ENCODE assay signal across 8 cellular contexts in genomic region chr17:34979650-34980352, GRCh38. TPM values are rescaled to one million over a fixed set of nuclear protein-coding genes. Genes with fewer than 3 reads are reported as not detected.
DNase-seq lines count a peak whose midpoint lies in the region; ATAC-seq and TF ChIP-seq lines count a peak whose summit lies in the region.

No MANE protein-coding gene starts in this region.

- H3K36me3 ChIP-seq in BLaER1 treated with 17β-estradiol and CSF1 and Interleukin-3, amounts not matched to agents 10 nM and 100 nM, result peaks cover 7 to 25% (median 19%) of the 10 kb centered on the region in 11 experiments; a peak in 16 of 22 replicates
- peaks cover 12% of the 10 kb centered on the region for H3K36me3 ChIP-seq in KOPT-K1 (ENCODE audit: insufficient read depth, low read length)
- no peaks in the 10 kb centered on the region for H3K36me3 ChIP-seq in mucosa of stomach (ENCODE audit: control insufficient read depth, insufficient read depth, low read length)

- in situ Hi-C loops in GM13977 (cut with MboI; ENCODE audit: low pct_unique_long_range_greater_than_20kb, low sequenced_read_pairs, unreplicated experiment), result no loop called here

- DNase-seq in MCF 10A (ENCODE audit: unreplicated experiment), result peak; percentile 9
- DNase-seq in GM13977 (ENCODE audit: low spot score), result no peak
- no peak for DNase-seq in activated CD4-positive, alpha-beta T cell treated with anti-CD3 and anti-CD28 coated beads, Interleukin-2, amount 50 U/mL, for 1 hour

- H3K9ac ChIP-seq in BLaER1 treated with 17β-estradiol and CSF1 and Interleukin-3, amounts not matched to agents 10 nM and 100 nM, result peak overlapping the region; percentile 95 to 100 (median 98)
- H3K9ac ChIP-seq in mucosa of stomach (ENCODE audit: low read length), result peak overlapping the region; percentile 98

- H3K27me3 Mint-ChIP-seq in MCF 10A (ENCODE audit: insufficient read depth, unreplicated experiment), result no peaks in the 10 kb centered on the region

- ATAC-seq in HG02571 (IDR thresholded peaks at IDR 0.05; ENCODE audit: unreplicated experiment), result no peak
- no peak for ATAC-seq in GM18870 (IDR thresholded peaks at IDR 0.05; ENCODE audit: unreplicated experiment)

- intact Hi-C loops in MCF 10A (cut with micrococcal nuclease), result loop anchor here (5.0 kb wide), 3 partner anchors 108 to 558 kb away; no protein-coding TSS in a partner anchor

- H3K4me3 Mint-ChIP-seq in MCF 10A (ENCODE audit: unreplicated experiment), result peak overlapping the region; percentile 75

- H3K9me3 ChIP-seq in BLaER1 treated with 17β-estradiol and CSF1 and Interleukin-3, amounts not matched to agents 10 nM and 100 nM (replicated peaks in 1 of 11), result no peaks in the 10 kb centered on the region
- no peaks in the 10 kb centered on the region for H3K9me3 ChIP-seq in KOPT-K1 (ENCODE audit: insufficient read depth, low read length, poor library complexity, severe bottlenecking)
- H3K9me3 ChIP-seq in mucosa of stomach (ENCODE audit: control insufficient read depth, low read length), result no peaks in the 10 kb centered on the region

- no peaks in the 10 kb centered on the region for H4K20me1 ChIP-seq in BLaER1 treated with 17β-estradiol and CSF1 and Interleukin-3, amounts not matched to agents 10 nM and 100 nM

- peaks cover 11% of the 10 kb centered on the region for H3K36me3 Mint-ChIP-seq in MCF 10A (ENCODE audit: insufficient read depth, unreplicated experiment)

- peaks cover 22 to 43% (median 36%) of the 10 kb centered on the region in 10 experiments for H3K4me1 ChIP-seq in BLaER1 treated with 17β-estradiol and CSF1 and Interleukin-3, amounts not matched to agents 10 nM and 100 nM
- H3K4me1 ChIP-seq in mucosa of stomach (ENCODE audit: control insufficient read depth, insufficient read depth, low read length), result peaks cover 11% of the 10 kb centered on the region

- peak overlapping the region; percentile 78 to 95 (median 86) for H3K4me2 ChIP-seq in BLaER1 treated with 17β-estradiol and CSF1 and Interleukin-3, amounts not matched to agents 10 nM and 100 nM

- peaks cover 27% of the 10 kb centered on the region for H3K4me1 Mint-ChIP-seq in MCF 10A (ENCODE audit: insufficient read depth, unreplicated experiment)

- peak overlapping the region; percentile 92 to 100 (median 99); a peak in 21 of 22 replicates for H3K27ac ChIP-seq in BLaER1 treated with 17β-estradiol and CSF1 and Interleukin-3, amounts not matched to agents 10 nM and 100 nM
- peak overlapping the region; percentile 91 for H3K27ac ChIP-seq in KOPT-K1 (ENCODE audit: low read depth, low read length, poor library complexity, severe bottlenecking)

- H3K27ac Mint-ChIP-seq in MCF 10A (ENCODE audit: low read depth, unreplicated experiment), result peak overlapping the region; percentile 89

- POLR2A ChIA-PET in MCF 10A (lab: Yijun Ruan, JAX), result interaction anchor here (0.5 to 6.1 kb wide), 12 partner anchors 11 to 588 kb away, joined by 3 to 53 read pairs (median 5); partner anchors contain the start of genes CCT6B, RFFL and ZNF830

- H3K27me3 ChIP-seq in BLaER1 treated with 17β-estradiol and CSF1 and Interleukin-3, amounts not matched to agents 10 nM and 100 nM, result no peaks in the 10 kb centered on the region
- no peaks in the 10 kb centered on the region for H3K27me3 ChIP-seq in mucosa of stomach (ENCODE audit: control insufficient read depth, insufficient read depth, low read length)

- CTCF ChIA-PET in MCF 10A (lab: Yijun Ruan, JAX), result interaction anchor here (0.5 to 1.8 kb wide), 7 partner anchors 87 to 638 kb away, joined by 3 to 12 read pairs (median 3); partner anchors contain the start of gene RAD51D

- peak overlapping the region; percentile 71 to 90 (median 82) for H3K4me3 ChIP-seq in BLaER1 treated with 17β-estradiol and CSF1 and Interleukin-3, amounts not matched to agents 10 nM and 100 nM
- no peak overlapping the region for H3K4me3 ChIP-seq in mucosa of stomach (ENCODE audit: low read length)

- TF ChIP-seq CTCF in MCF 10A (IDR thresholded peaks at IDR 0.05; ENCODE audit: unreplicated experiment), result no peak
- TF ChIP-seq CTCF in GM13977 (IDR thresholded peaks at IDR 0.05; ENCODE audit: extremely low read depth, insufficient read depth, missing control alignments), result no peak

- no peaks in the 10 kb centered on the region for H3K9me3 Mint-ChIP-seq in MCF 10A (ENCODE audit: unreplicated experiment)

- BruUV-seq in MCF 10A (replicated peaks; lab: Mats Ljungman, UMichigan), result TSS peak; percentile 92

RNA-seq across cellular contexts. Expression of gene LIG3, which starts 0.5 kb away (rescaled TPM):
- 31.1 and 39.7 TPM in 2 replicates for total RNA-seq in MCF 10A (2022)

RNA-seq across cellular contexts. Expression of gene ZNF830, which starts 18.5 kb away (rescaled TPM):
- 21.6 and 26.3 TPM in 2 replicates for total RNA-seq in MCF 10A (2022)

RNA-seq across cellular contexts. Expression of gene CCT6B, which starts 18.5 kb away (rescaled TPM):
- 4.6 and 5.7 TPM in 2 replicates for total RNA-seq in MCF 10A (2022)
